Comparison of ENCODE assay signal across 8 cellular contexts in genomic region chr2:74849228-74849892, GRCh38. TPM values are rescaled to one million over a fixed set of nuclear protein-coding genes. Genes with fewer than 3 reads are reported as not detected.
DNase-seq lines count a peak whose midpoint lies in the region; ATAC-seq and TF ChIP-seq lines count a peak whose summit lies in the region.

No MANE protein-coding gene starts in this region.

- no peaks in the 10 kb centered on the region for H3K27me3 ChIP-seq in HL-60 (ENCODE audit: insufficient read depth, poor library complexity, severe bottlenecking)
- H3K27me3 ChIP-seq in cardiac muscle cell, result no peaks in the 10 kb centered on the region
- no peaks in the 10 kb centered on the region for H3K27me3 ChIP-seq in smooth muscle cell (ENCODE audit: low read depth)

- H2AFZ ChIP-seq in smooth muscle cell (ENCODE audit: low read depth), result no peak overlapping the region

- H4K20me1 ChIP-seq in smooth muscle cell (ENCODE audit: low read depth), result peaks cover 100% of the 10 kb centered on the region

- H3K4me2 ChIP-seq in smooth muscle cell, result peak overlapping the region; percentile 60

- 44% methylated on average over 8 of the region's 8 CpGs for WGBS in smooth muscle cell (ENCODE audit: low lambda C conversion rate)

- H3K36me3 ChIP-seq in cardiac muscle cell (peaks cover 3% of the 10 kb centered on the region), smooth muscle cell (ENCODE audit: low read depth) (no peaks in the 10 kb centered on the region)

- peak; percentile 89 for ATAC-seq in GM21390 (IDR thresholded peaks at IDR 0.05; ENCODE audit: unreplicated experiment)

- H3K4me3 ChIP-seq in HL-60 (replicated peaks; ENCODE audit: insufficient read depth, low read length), result peak overlapping the region; percentile 1
- H3K4me3 ChIP-seq in cardiac muscle cell, result no peak overlapping the region
- no peak overlapping the region for H3K4me3 ChIP-seq in smooth muscle cell

- H3K27ac ChIP-seq in HL-60 (replicated peaks), result peak overlapping the region; percentile 71
- H3K27ac ChIP-seq in cardiac muscle cell, result peak overlapping the region; percentile 92
- peak overlapping the region; percentile 71 for H3K27ac ChIP-seq in smooth muscle cell (ENCODE audit: low read depth)

- TF ChIP-seq CTCF in HL-60 (IDR thresholded peaks at IDR 0.05; ENCODE audit: insufficient read depth, low read length) (no peak), cardiac muscle cell (IDR thresholded peaks at IDR 0.05; ENCODE audit: low read depth, low read length) (no peak), smooth muscle cell (IDR thresholded peaks at IDR 0.05; ENCODE audit: borderline replicate concordance, insufficient read depth, poor library complexity, severe bottlenecking) (no peak)

- DNase-seq in Daoy (ENCODE audit: low read depth) (peak; percentile 71), HL-60 (ENCODE audit: low read depth in 1 of 2, low spot score in 1 of 2) (peak; percentile 88 to 92), cardiac muscle cell (ENCODE audit: low read depth in 1 of 2, low spot score in 1 of 2) (peak in 1 of 2 donors; percentile 78), smooth muscle cell (lab: John Stamatoyannopoulos, UW; ENCODE audit: unreplicated experiment) (no peak), posterior cingulate gyrus (no peak), NCI-H2107 treated with DMSO at 0.1 percent for 48 hours (lab: John Stamatoyannopoulos, UW; ENCODE audit: unreplicated experiment) (no peak)
- DNase-seq in activated CD4-positive, alpha-beta T cell treated with anti-CD3 and anti-CD28 coated beads for 4 hours, result peak; percentile 29 to 51

- peaks cover 81% of the 10 kb centered on the region for H3K79me2 ChIP-seq in smooth muscle cell (ENCODE audit: low read depth)

- intact Hi-C loops in posterior cingulate gyrus (cut with DNase I), result no loop called here

- H3K9ac ChIP-seq in smooth muscle cell (ENCODE audit: low read depth), result peak overlapping the region; percentile 15

- H3K9me3 ChIP-seq in cardiac muscle cell (ENCODE audit: low read depth) (no peaks in the 10 kb centered on the region), smooth muscle cell (replicated peaks; ENCODE audit: low read depth) (no peaks in the 10 kb centered on the region)

- peaks cover 14% of the 10 kb centered on the region for H3F3A ChIP-seq in smooth muscle cell (ENCODE audit: low read depth)

- H3K4me1 ChIP-seq in cardiac muscle cell (ENCODE audit: low read depth), result peaks cover 54% of the 10 kb centered on the region
- H3K4me1 ChIP-seq in smooth muscle cell (ENCODE audit: low read depth), result peaks cover 44% of the 10 kb centered on the region

RNA-seq across cellular contexts. Expression of gene HK2, which starts 15.4 kb away (rescaled TPM):
- total RNA-seq in Daoy (2014; rRNA removed; shearing (Covaris generic)), result 7.7 and 8.9 TPM in 2 replicates
- 109 and 127 TPM in 2 replicates for total RNA-seq in cardiac muscle cell
- polyA plus RNA-seq in cardiac muscle cell, result 77.3 and 94.6 TPM in 2 replicates
- 31.5 and 38.0 TPM in 2 replicates for total RNA-seq in smooth muscle cell
- 20.3 and 23.2 TPM in 2 replicates for polyA plus RNA-seq in smooth muscle cell

Comparison
In these comparisons a context has a peak if more than half of its experiments do, and no peak if none do; other contexts are left out.
1. DNase-seq: peak in Daoy (single experiment), HL-60 (2 of 2) and activated CD4-positive, alpha-beta T cell treated with anti-CD3 and anti-CD28 coated beads for 4 hours (2 of 2); none in smooth muscle cell (single experiment), posterior cingulate gyrus (0 of 10) and NCI-H2107 treated with DMSO at 0.1 percent for 48 hours (single experiment).
2. Peak in every context shown above with its lines, with median percentiles within 50 percentile points of each other: H3K27ac ChIP-seq.